Comparison of ENCODE assay signal across 1 cellular context in the genomic region with DNA sequence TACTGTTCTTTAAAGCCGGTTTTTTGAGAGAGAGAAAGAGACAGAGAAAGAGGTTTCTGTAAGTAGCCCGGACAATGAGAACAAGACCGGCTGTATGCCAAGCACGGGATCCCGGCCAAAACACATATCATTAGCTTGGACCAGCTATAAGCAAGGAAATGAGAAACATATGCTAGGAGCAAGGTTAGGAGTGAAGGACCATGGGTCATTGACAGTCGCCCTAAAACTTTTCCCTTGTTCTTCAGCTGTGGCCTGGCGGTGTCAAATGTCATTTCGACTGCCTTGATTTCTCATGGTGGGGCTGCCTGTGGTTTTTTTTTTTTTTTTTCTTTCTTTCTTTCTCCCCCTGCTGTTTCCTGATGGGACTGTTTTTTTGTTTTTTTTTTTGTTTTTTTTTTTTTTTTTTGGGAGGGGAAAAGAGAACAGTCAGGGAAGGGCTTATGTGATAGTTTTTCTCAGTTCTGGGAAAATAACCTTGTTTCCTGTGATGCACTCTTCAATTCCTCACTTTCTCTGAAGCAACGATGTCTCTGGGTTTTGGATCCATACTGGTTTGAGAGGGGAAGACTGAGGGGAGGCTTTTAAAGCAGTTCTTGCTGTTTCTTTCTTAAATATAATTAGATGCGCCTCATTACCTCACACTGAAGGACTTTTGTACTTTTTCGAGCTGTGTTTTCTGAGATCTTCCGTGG.
TF ChIP-seq lines count a peak whose summit lies in the region.

No MANE protein-coding gene starts in this region.

TF ChIP-seq in HEK293, 187 proteins besides CTCF, POLR2A, EP300 and RAD21 (continued from another document and continues in another):
- no peak for TF ChIP-seq ZNF837 (tag by site-specific recombination; IDR thresholded peaks at IDR 0.05)
- TF ChIP-seq ZNF521 (tag by site-specific recombination; IDR thresholded peaks at IDR 0.05) = no peak
- 0 out of 2 replicates have a peak, but pooled peaks have one; percentile 8 for TF ChIP-seq ZNF513 (tag by site-specific recombination; IDR thresholded peaks at IDR 0.05)
- TF ChIP-seq, protein P1, sequence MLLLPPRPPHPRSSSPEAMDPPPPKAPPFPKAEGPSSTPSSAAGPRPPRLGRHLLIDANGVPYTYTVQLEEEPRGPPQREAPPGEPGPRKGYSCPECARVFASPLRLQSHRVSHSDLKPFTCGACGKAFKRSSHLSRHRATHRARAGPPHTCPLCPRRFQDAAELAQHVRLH (tag by site-specific recombination; IDR thresholded peaks at IDR 0.05) = 0 out of 2 replicates have a peak, but pooled peaks have one; percentile 9
- TF ChIP-seq, protein P2, sequence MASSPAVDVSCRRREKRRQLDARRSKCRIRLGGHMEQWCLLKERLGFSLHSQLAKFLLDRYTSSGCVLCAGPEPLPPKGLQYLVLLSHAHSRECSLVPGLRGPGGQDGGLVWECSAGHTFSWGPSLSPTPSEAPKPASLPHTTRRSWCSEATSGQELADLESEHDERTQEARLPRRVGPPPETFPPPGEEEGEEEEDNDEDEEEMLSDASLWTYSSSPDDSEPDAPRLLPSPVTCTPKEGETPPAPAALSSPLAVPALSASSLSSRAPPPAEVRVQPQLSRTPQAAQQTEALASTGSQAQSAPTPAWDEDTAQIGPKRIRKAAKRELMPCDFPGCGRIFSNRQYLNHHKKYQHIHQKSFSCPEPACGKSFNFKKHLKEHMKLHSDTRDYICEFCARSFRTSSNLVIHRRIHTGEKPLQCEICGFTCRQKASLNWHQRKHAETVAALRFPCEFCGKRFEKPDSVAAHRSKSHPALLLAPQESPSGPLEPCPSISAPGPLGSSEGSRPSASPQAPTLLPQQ (tag by site-specific recombination; IDR thresholded peaks at IDR 0.05) = peak; percentile 29; the same call in 1 of the 2 replicates
- TF ChIP-seq ZNF274 (IDR thresholded peaks at IDR 0.05; ENCODE audit: low read length) = no peak
- TF ChIP-seq ZNF274 (tag by site-specific recombination; IDR thresholded peaks at IDR 0.05; ENCODE audit: borderline replicate concordance) = no peak
- peak; percentile 57 for TF ChIP-seq FEZF1 (tag by site-specific recombination; IDR thresholded peaks at IDR 0.05)
- TF ChIP-seq GLIS2 (tag by site-specific recombination; IDR thresholded peaks at IDR 0.05) = no peak
- no peak for TF ChIP-seq ZFP3 (tag by site-specific recombination; IDR thresholded peaks at IDR 0.05; ENCODE audit: low read depth)
- TF ChIP-seq ZNF843 (tag by site-specific recombination; IDR thresholded peaks at IDR 0.05) = peak; percentile 81
- no peak for TF ChIP-seq ZNF404 (tag by site-specific recombination; IDR thresholded peaks at IDR 0.05)
- peak; percentile 41 for TF ChIP-seq IKZF3 (tag by site-specific recombination; IDR thresholded peaks at IDR 0.05)
- peak; percentile 10; the same call in 1 of the 2 replicates for TF ChIP-seq ZBTB17 (tag by site-specific recombination; IDR thresholded peaks at IDR 0.05)
- TF ChIP-seq ZNF280D (tag by site-specific recombination; IDR thresholded peaks at IDR 0.05) = no peak
- TF ChIP-seq, protein P3, sequence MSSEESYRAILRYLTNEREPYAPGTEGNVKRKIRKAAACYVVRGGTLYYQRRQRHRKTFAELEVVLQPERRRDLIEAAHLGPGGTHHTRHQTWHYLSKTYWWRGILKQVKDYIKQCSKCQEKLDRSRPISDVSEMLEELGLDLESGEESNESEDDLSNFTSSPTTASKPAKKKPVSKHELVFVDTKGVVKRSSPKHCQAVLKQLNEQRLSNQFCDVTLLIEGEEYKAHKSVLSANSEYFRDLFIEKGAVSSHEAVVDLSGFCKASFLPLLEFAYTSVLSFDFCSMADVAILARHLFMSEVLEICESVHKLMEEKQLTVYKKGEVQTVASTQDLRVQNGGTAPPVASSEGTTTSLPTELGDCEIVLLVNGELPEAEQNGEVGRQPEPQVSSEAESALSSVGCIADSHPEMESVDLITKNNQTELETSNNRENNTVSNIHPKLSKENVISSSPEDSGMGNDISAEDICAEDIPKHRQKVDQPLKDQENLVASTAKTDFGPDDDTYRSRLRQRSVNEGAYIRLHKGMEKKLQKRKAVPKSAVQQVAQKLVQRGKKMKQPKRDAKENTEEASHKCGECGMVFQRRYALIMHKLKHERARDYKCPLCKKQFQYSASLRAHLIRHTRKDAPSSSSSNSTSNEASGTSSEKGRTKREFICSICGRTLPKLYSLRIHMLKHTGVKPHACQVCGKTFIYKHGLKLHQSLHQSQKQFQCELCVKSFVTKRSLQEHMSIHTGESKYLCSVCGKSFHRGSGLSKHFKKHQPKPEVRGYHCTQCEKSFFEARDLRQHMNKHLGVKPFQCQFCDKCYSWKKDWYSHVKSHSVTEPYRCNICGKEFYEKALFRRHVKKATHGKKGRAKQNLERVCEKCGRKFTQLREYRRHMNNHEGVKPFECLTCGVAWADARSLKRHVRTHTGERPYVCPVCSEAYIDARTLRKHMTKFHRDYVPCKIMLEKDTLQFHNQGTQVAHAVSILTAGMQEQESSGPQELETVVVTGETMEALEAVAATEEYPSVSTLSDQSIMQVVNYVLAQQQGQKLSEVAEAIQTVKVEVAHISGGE (tag by site-specific recombination; conservative IDR thresholded peaks at IDR 0.05; ENCODE audit: low read depth) = no peak; the same call in 1 of the 2 replicates
- peak; percentile 87 for TF ChIP-seq ZNF335 (tag by site-specific recombination; conservative IDR thresholded peaks at IDR 0.05)
- TF ChIP-seq ZNF645 (tag by site-specific recombination; IDR thresholded peaks at IDR 0.05) = no peak
- peak; percentile 57 for TF ChIP-seq ZNF366 (tag by site-specific recombination; conservative IDR thresholded peaks at IDR 0.05)
- TF ChIP-seq KLF8 (tag by site-specific recombination; IDR thresholded peaks at IDR 0.05) = no peak
- no peak for TF ChIP-seq ZNF501 (tag by site-specific recombination; IDR thresholded peaks at IDR 0.05)
- 0 out of 2 replicates have a peak, but pooled peaks have one; percentile 23 for TF ChIP-seq ZNF654 (tag by site-specific recombination; IDR thresholded peaks at IDR 0.05; ENCODE audit: low read depth)
- TF ChIP-seq BCL11A (tag by site-specific recombination; IDR thresholded peaks at IDR 0.05; ENCODE audit: low read depth) = peak; percentile 89
- no peak for TF ChIP-seq ZNF670 (tag by site-specific recombination; IDR thresholded peaks at IDR 0.05; ENCODE audit: low read depth)
- no peak for TF ChIP-seq HOXA7 (CRISPR knock-in tag; IDR thresholded peaks at IDR 0.05; ENCODE audit: borderline replicate concordance)
- no peak for TF ChIP-seq ZNF155 (tag by site-specific recombination; IDR thresholded peaks at IDR 0.05)
- no peak for TF ChIP-seq ZNF658 (tag by site-specific recombination; IDR thresholded peaks at IDR 0.05)
- TF ChIP-seq ZFP69B (tag by site-specific recombination; IDR thresholded peaks at IDR 0.05) = no peak; the same call in 1 of the 2 replicates
- TF ChIP-seq PRDM1 (tag by site-specific recombination; IDR thresholded peaks at IDR 0.05) = peak; percentile 67
- 0 out of 2 replicates have a peak, but pooled peaks have one; percentile 36 for TF ChIP-seq ZNF391 (tag by site-specific recombination; IDR thresholded peaks at IDR 0.05; ENCODE audit: borderline replicate concordance, low read depth)
- TF ChIP-seq ZNF341 (tag by site-specific recombination; IDR thresholded peaks at IDR 0.05; ENCODE audit: low read depth) = no peak
- TF ChIP-seq ZNF596 (tag by site-specific recombination; IDR thresholded peaks at IDR 0.05) = peak; percentile 77
- TF ChIP-seq ELK4 (IDR thresholded peaks at IDR 0.05; ENCODE audit: borderline replicate concordance, low read depth, low read length) = no peak
- TF ChIP-seq ZNF146 (tag by site-specific recombination; IDR thresholded peaks at IDR 0.05) = no peak
- TF ChIP-seq SP7 (tag by site-specific recombination; IDR thresholded peaks at IDR 0.05) = peak; percentile 52; the same call in 1 of the 2 replicates
- no peak for TF ChIP-seq ZNF510 (tag by site-specific recombination; IDR thresholded peaks at IDR 0.05; ENCODE audit: insufficient replicate concordance)
- no peak for TF ChIP-seq ZBTB10 (tag by site-specific recombination; IDR thresholded peaks at IDR 0.05)
- TF ChIP-seq ZNF560 (tag by site-specific recombination; IDR thresholded peaks at IDR 0.05; ENCODE audit: borderline replicate concordance) = no peak
- peak; percentile 88 for TF ChIP-seq ZNF362 (tag by site-specific recombination; IDR thresholded peaks at IDR 0.05)
- TF ChIP-seq ZNF175 (tag by site-specific recombination; IDR thresholded peaks at IDR 0.05) = no peak
- TF ChIP-seq OSR2 (tag by site-specific recombination; IDR thresholded peaks at IDR 0.05) = peak; percentile 62
- TF ChIP-seq GFI1B (tag by site-specific recombination; IDR thresholded peaks at IDR 0.05) = peak; percentile 49; the same call in 1 of the 2 replicates
- TF ChIP-seq KLF9 (tag by site-specific recombination; IDR thresholded peaks at IDR 0.05; ENCODE audit: low read depth) = no peak
